Comparison of ENCODE assay signal across 1 cellular context in genomic region chr10:89836840-89837172, GRCh38.
TF ChIP-seq lines count a peak whose summit lies in the region.

No MANE protein-coding gene starts in this region.

TF ChIP-seq in GM12878, 131 proteins besides CTCF, POLR2A, EP300 and RAD21 (continued from another document):
- TF ChIP-seq IRF3 (IDR thresholded peaks at IDR 0.05) (no peak), ZNF384 (IDR thresholded peaks at IDR 0.05; ENCODE audit: borderline replicate concordance, low read depth, low read length) (no peak), YBX1 (IDR thresholded peaks at IDR 0.05) (no peak), PKNOX1 (IDR thresholded peaks at IDR 0.05) (no peak)
- TF ChIP-seq, protein P1, sequence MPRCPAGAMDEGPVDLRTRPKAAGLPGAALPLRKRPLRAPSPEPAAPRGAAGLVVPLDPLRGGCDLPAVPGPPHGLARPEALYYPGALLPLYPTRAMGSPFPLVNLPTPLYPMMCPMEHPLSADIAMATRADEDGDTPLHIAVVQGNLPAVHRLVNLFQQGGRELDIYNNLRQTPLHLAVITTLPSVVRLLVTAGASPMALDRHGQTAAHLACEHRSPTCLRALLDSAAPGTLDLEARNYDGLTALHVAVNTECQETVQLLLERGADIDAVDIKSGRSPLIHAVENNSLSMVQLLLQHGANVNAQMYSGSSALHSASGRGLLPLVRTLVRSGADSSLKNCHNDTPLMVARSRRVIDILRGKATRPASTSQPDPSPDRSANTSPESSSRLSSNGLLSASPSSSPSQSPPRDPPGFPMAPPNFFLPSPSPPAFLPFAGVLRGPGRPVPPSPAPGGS (IDR thresholded peaks at IDR 0.05; ENCODE audit: borderline replicate concordance, insufficient read depth, low read depth, low read length, poor library complexity, severe bottlenecking): no peak
